ENCODE assay signal across 11 cellular contexts in genomic region chr5:32283539-32284377, GRCh38. TPM values are rescaled to one million over a fixed set of nuclear protein-coding genes. Genes with fewer than 3 reads are reported as not detected.
DNase-seq lines count a peak whose midpoint lies in the region; ATAC-seq and TF ChIP-seq lines count a peak whose summit lies in the region.
"Had no signal": no experiment of that assay in that cellular context is flagged by ENCODE, and none has a peak within 500 bp of the region (broad histone marks: within the 10 kb centered on the region; RNA-seq: fewer than 3 reads in every experiment).

No MANE protein-coding gene starts in this region.

- peak; percentile 14 for DNase-seq in stimulated activated CD4-positive, alpha-beta T cell treated with anti-CD3 and anti-CD28 coated beads, Interleukin-4, amount 100 ng/mL, for 24 hours
- no peak for DNase-seq in stimulated activated CD4-positive, alpha-beta T cell treated with anti-CD3 and anti-CD28 coated beads, Interleukin-4, amount 100 ng/mL, for 1 hour
- peak; percentile 87 for DNase-seq in dermis blood vessel endothelial cell
- DNase-seq in upper lobe of right lung = no peak
- DNase-seq in GDM1 (lab: John Stamatoyannopoulos, UW) = no peak
- no peak for DNase-seq in CD4-positive, alpha-beta memory T cell
- DNase-seq in KG1 (lab: John Stamatoyannopoulos, UW) = no peak
- DNase-seq: amniotic stem cell, NCI-H1417 had no signal

- H3K27me3 ChIP-seq in upper lobe of right lung = no peaks in the 10 kb centered on the region
- no peaks in the 10 kb centered on the region for H3K27me3 ChIP-seq in CD4-positive, alpha-beta memory T cell (ENCODE audit: insufficient read depth, low read length)

- no peaks in the 10 kb centered on the region for H3K9me3 ChIP-seq in upper lobe of right lung
- no peaks in the 10 kb centered on the region for H3K9me3 ChIP-seq in CD4-positive, alpha-beta memory T cell (ENCODE audit: control insufficient read depth in 1 of 2, low read length in 2 of 2)

- POLR2A ChIA-PET in CD4-positive, alpha-beta memory T cell (lab: Charles Lee; ENCODE audit: partially characterized antibody) = interaction anchor here (1.0 kb wide), 1 partner anchor 8 kb away, joined by 3 read pairs; no protein-coding TSS in a partner anchor

- peaks cover 4 to 9% of the 10 kb centered on the region in 2 donors for H3K36me3 Mint-ChIP-seq in CD4-positive, alpha-beta memory T cell

- H3K4me1 Mint-ChIP-seq in CD4-positive, alpha-beta memory T cell = peaks cover 33 to 63% (median 39%) of the 10 kb centered on the region in 4 donors

- H3K4me1 ChIP-seq in upper lobe of right lung = peaks cover 3% of the 10 kb centered on the region
- peaks cover 17% of the 10 kb centered on the region for H3K4me1 ChIP-seq in CD4-positive, alpha-beta memory T cell (ENCODE audit: insufficient read depth, low read length)

- no peaks in the 10 kb centered on the region for H3K9me3 Mint-ChIP-seq in CD4-positive, alpha-beta memory T cell
- H3K9me3 Mint-ChIP-seq: neural crest cell had no signal

- H3K27ac ChIP-seq in upper lobe of right lung = no peak overlapping the region
- no peak overlapping the region for H3K27ac ChIP-seq in CD4-positive, alpha-beta memory T cell (ENCODE audit: low read depth, low read length)

- H3K4me3 Mint-ChIP-seq in CD4-positive, alpha-beta memory T cell = no peak overlapping the region
- H3K4me3 Mint-ChIP-seq: neural crest cell had no signal

- no peak for TF ChIP-seq CTCF in upper lobe of right lung (IDR thresholded peaks at IDR 0.05)

- H3K4me3 ChIP-seq in upper lobe of right lung = no peak overlapping the region
- no peak overlapping the region for H3K4me3 ChIP-seq in CD4-positive, alpha-beta memory T cell (ENCODE audit: low read length in 2 of 2)

- CTCF ChIA-PET in CD4-positive, alpha-beta memory T cell (lab: Charles Lee; ENCODE audit: partially characterized antibody) = interaction anchor here (0.6 to 1.3 kb wide), 3 partner anchors 10 to 44 kb away, joined by 3 read pairs; no protein-coding TSS in a partner anchor

- ATAC-seq in HG03439 (IDR thresholded peaks at IDR 0.05; ENCODE audit: unreplicated experiment) (peak; percentile 76), upper lobe of right lung (peak; percentile 72)

- no peaks in the 10 kb centered on the region for H3K27me3 Mint-ChIP-seq in CD4-positive, alpha-beta memory T cell

- intact Hi-C loops in upper lobe of right lung (cut with DNase I) = no loop called here
- intact Hi-C loops in CD4-positive, alpha-beta memory T cell (cut with micrococcal nuclease) = no loop called here

- no peaks in the 10 kb centered on the region for H3K36me3 ChIP-seq in upper lobe of right lung
- no peaks in the 10 kb centered on the region for H3K36me3 ChIP-seq in CD4-positive, alpha-beta memory T cell (ENCODE audit: insufficient read depth, low read length)

- H3K27ac Mint-ChIP-seq in CD4-positive, alpha-beta memory T cell = peak overlapping the region in 2 of 7 donors; percentile 31 to 72

RNA-seq across cellular contexts. Expression of gene MTMR12, which starts 29.0 kb away (rescaled TPM):
- total RNA-seq in dermis blood vessel endothelial cell = 45.6 and 55.3 TPM in 2 replicates
- total RNA-seq in upper lobe of right lung = 41.3 TPM
- total RNA-seq in CD4-positive, alpha-beta memory T cell = 10 to 100 TPM; 26.3 to 26.4 TPM
- polyA plus RNA-seq in CD4-positive, alpha-beta memory T cell = 10 to 100 TPM; 11.6 to 18.0 TPM

Comparison
In these comparisons a context has a peak if more than half of its experiments do, and no peak if none do; other contexts are left out.
1. DNase-seq: peak in stimulated activated CD4-positive, alpha-beta T cell treated with anti-CD3 and anti-CD28 coated beads, Interleukin-4, amount 100 ng/mL, for 24 hours (single experiment) and dermis blood vessel endothelial cell (single experiment); none in stimulated activated CD4-positive, alpha-beta T cell treated with anti-CD3 and anti-CD28 coated beads, Interleukin-4, amount 100 ng/mL, for 1 hour (single experiment), upper lobe of right lung (single experiment), GDM1 (single experiment), CD4-positive, alpha-beta memory T cell (0 of 5) and KG1 (single experiment).